24 cellular contexts compared by ENCODE assay signal in genomic region chr11:39664023-39664422, GRCh38.
A peak's percentile ranks its signal among the peaks of the same experiment; 100 is the strongest.
DNase-seq lines count a peak whose midpoint lies in the region; ATAC-seq and TF ChIP-seq lines count a peak whose summit lies in the region.
"Had no signal": no experiment of that assay in that cellular context is flagged by ENCODE, and none has a peak within 500 bp of the region (broad histone marks: within the 10 kb centered on the region; RNA-seq: fewer than 3 reads in every experiment).

No MANE protein-coding gene starts in this region.

- H3K23ac ChIP-seq in neuronal stem cell (ENCODE audit: low read depth, low read length, poor library complexity), result no peak overlapping the region

- H4K91ac ChIP-seq in neuronal stem cell (ENCODE audit: low read depth, low read length, poor library complexity), result no peak overlapping the region

- H3K4me1 Mint-ChIP-seq in endodermal cell (peaks cover 3% of the 10 kb centered on the region), T-cell (no peaks in the 10 kb centered on the region)
- H3K4me1 Mint-ChIP-seq: CD14-positive monocyte; CD4-positive, alpha-beta memory T cell; CD4-positive, CD25-positive, alpha-beta regulatory T cell; CD8-positive, alpha-beta memory T cell had no signal

- H3K14ac ChIP-seq in neuronal stem cell (ENCODE audit: low read length), result no peak overlapping the region

- no peaks in the 10 kb centered on the region for H3K27me3 ChIP-seq in endodermal cell (ENCODE audit: control insufficient read depth, insufficient read depth, low read length, poor library complexity, severe bottlenecking)
- no peaks in the 10 kb centered on the region for H3K27me3 ChIP-seq in neuronal stem cell (ENCODE audit: control insufficient read depth in 3 of 3, insufficient read depth in 3 of 3, low read depth in 1 of 3, low read length in 3 of 3)
- H3K27me3 ChIP-seq in upper lobe of right lung, result no peaks in the 10 kb centered on the region
- no peaks in the 10 kb centered on the region for H3K27me3 ChIP-seq in mammary epithelial cell (ENCODE audit: insufficient read depth, low read length)
- H3K27me3 ChIP-seq: BE2C, BLaER1 had no signal

- DNase-seq in endodermal cell, result peak; percentile 53
- DNase-seq in neuronal stem cell (ENCODE audit: low spot score), result no peak
- no peak for DNase-seq in upper lobe of right lung
- no peak for DNase-seq in T-cell
- DNase-seq in NCI-H510A (lab: John Stamatoyannopoulos, UW), result no peak
- DNase-seq in mammary epithelial cell, result no peak
- DNase-seq: 8988T; ACHN; BE2C; C1 segment of cervical spinal cord; CD4-positive, alpha-beta memory T cell; CD4-positive, CD25-positive, alpha-beta regulatory T cell; CD8-positive, alpha-beta memory T cell; COR-L47; DMS 273 treated with DMSO at 0.1 percent for 48 hours; DMS153; DMS53; DMS79; DND-41; EL; GDM1 had no signal

- peak overlapping the region; percentile 35 for H3K18ac ChIP-seq in neuronal stem cell (ENCODE audit: low read length)

- H3K4ac ChIP-seq in neuronal stem cell (ENCODE audit: low read length), result peak overlapping the region; percentile 76

- peak overlapping the region; percentile 70 for H4K8ac ChIP-seq in neuronal stem cell (ENCODE audit: low read depth, low read length)

- H3K27ac ChIP-seq in endodermal cell (ENCODE audit: low read depth, low read length) (no peak overlapping the region), neuronal stem cell (replicated peaks; ENCODE audit: low read length) (no peak overlapping the region), upper lobe of right lung (no peak overlapping the region), mammary epithelial cell (ENCODE audit: insufficient read depth, low read depth, low read length) (no peak overlapping the region)
- H3K27ac ChIP-seq: BLaER1 had no signal

- H3K27ac Mint-ChIP-seq in endodermal cell, result no peak overlapping the region
- no peak overlapping the region for H3K27ac Mint-ChIP-seq in T-cell
- H3K27ac Mint-ChIP-seq: CD14-positive monocyte; CD4-positive, alpha-beta memory T cell; CD4-positive, CD25-positive, alpha-beta regulatory T cell; CD8-positive, alpha-beta memory T cell had no signal

- intact Hi-C loops in upper lobe of right lung (cut with DNase I), result no loop called here
- intact Hi-C loops in mammary epithelial cell (cut with micrococcal nuclease), result no loop called here

- H2BK5ac ChIP-seq in neuronal stem cell (ENCODE audit: low read length), result no peak overlapping the region

- H3K36me3 ChIP-seq in endodermal cell (ENCODE audit: control insufficient read depth, insufficient read depth, low read length) (no peaks in the 10 kb centered on the region), neuronal stem cell (replicated peaks in 1 of 2; ENCODE audit: control insufficient read depth in 2 of 2, insufficient read depth in 2 of 2, low read length in 2 of 2) (no peaks in the 10 kb centered on the region), upper lobe of right lung (no peaks in the 10 kb centered on the region), mammary epithelial cell (ENCODE audit: insufficient read depth, low read length) (no peaks in the 10 kb centered on the region)
- H3K36me3 ChIP-seq: BE2C, BLaER1 had no signal

- H3K9me3 ChIP-seq in endodermal cell (ENCODE audit: control insufficient read depth, low read length) (peaks cover 15% of the 10 kb centered on the region), neuronal stem cell (replicated peaks in 1 of 2; ENCODE audit: control insufficient read depth in 2 of 2, insufficient read depth in 1 of 2, low read depth in 1 of 2, low read length in 2 of 2) (peaks cover 0 to 8% of the 10 kb centered on the region in 2 donors), upper lobe of right lung (no peaks in the 10 kb centered on the region), mammary epithelial cell (replicated peaks; ENCODE audit: insufficient read depth, low read length) (peaks cover 21% of the 10 kb centered on the region)
- H3K9me3 ChIP-seq: BE2C had no signal

- no peaks in the 10 kb centered on the region for H4K20me1 ChIP-seq in mammary epithelial cell (ENCODE audit: insufficient read depth, low read length)
- H4K20me1 ChIP-seq: BLaER1 had no signal

- peak overlapping the region; percentile 86 for H2AK5ac ChIP-seq in neuronal stem cell (ENCODE audit: low read depth, low read length)

- no peaks in the 10 kb centered on the region for H3K27me3 Mint-ChIP-seq in endodermal cell (ENCODE audit: insufficient read depth)
- H3K27me3 Mint-ChIP-seq in T-cell, result no peaks in the 10 kb centered on the region
- H3K27me3 Mint-ChIP-seq: CD4-positive, alpha-beta memory T cell; CD4-positive, CD25-positive, alpha-beta regulatory T cell; CD8-positive, alpha-beta memory T cell had no signal

- 87 to 91% methylated on average over 4 to 6 of the region's 6 CpGs for WGBS in endodermal cell (ENCODE audit: insufficient coverage in 1 of 2, insufficient read length in 1 of 2), 2 experiments
- no CpG with 5 or more reads among the region's 6 CpGs for WGBS in neuronal stem cell (ENCODE audit: extremely low coverage in 2 of 2, insufficient read length in 2 of 2, insufficient replicate concordance in 1 of 2), 2 donors
- WGBS in mammary epithelial cell (ENCODE audit: low coverage, missing lambda C conversion rate), result 73% methylated on average over 6 of the region's 6 CpGs

- no peaks in the 10 kb centered on the region for H3K4me1 ChIP-seq in endodermal cell (ENCODE audit: control insufficient read depth, insufficient read depth, low read length)
- no peaks in the 10 kb centered on the region for H3K4me1 ChIP-seq in neuronal stem cell (ENCODE audit: control insufficient read depth in 2 of 2, insufficient read depth in 1 of 2, low read depth in 1 of 2, low read length in 2 of 2)
- H3K4me1 ChIP-seq in upper lobe of right lung, result no peaks in the 10 kb centered on the region
- H3K4me1 ChIP-seq in mammary epithelial cell (ENCODE audit: insufficient read depth, low read length), result no peaks in the 10 kb centered on the region
- H3K4me1 ChIP-seq: BE2C, BLaER1 had no signal

- H3K9ac ChIP-seq in endodermal cell (ENCODE audit: extremely low read depth, low read length, poor library complexity, severe bottlenecking) (no peak overlapping the region), neuronal stem cell (ENCODE audit: low read depth, low read length, poor library complexity) (peak overlapping the region; percentile 32), mammary epithelial cell (ENCODE audit: insufficient read depth, low read length) (no peak overlapping the region)
- H3K9ac ChIP-seq: BLaER1 had no signal

- POLR2A ChIA-PET in T-cell (lab: Charles Lee), result no interaction called here

- no peak overlapping the region for H3K4me2 ChIP-seq in neuronal stem cell (ENCODE audit: insufficient read depth, low read length, poor library complexity, severe bottlenecking)
- H3K4me2 ChIP-seq in mammary epithelial cell (ENCODE audit: insufficient read depth, low read depth, low read length), result no peak overlapping the region
- H3K4me2 ChIP-seq: BLaER1 had no signal

- dilution Hi-C loops in mammary epithelial cell (cut with HindIII; ENCODE audit: low sequenced_read_pairs), result no loop called here

- H3K36me3 Mint-ChIP-seq in endodermal cell (ENCODE audit: low read depth), result no peaks in the 10 kb centered on the region
- H3K36me3 Mint-ChIP-seq in T-cell, result no peaks in the 10 kb centered on the region
- H3K36me3 Mint-ChIP-seq: CD14-positive monocyte; CD4-positive, alpha-beta memory T cell; CD4-positive, CD25-positive, alpha-beta regulatory T cell; CD8-positive, alpha-beta memory T cell had no signal

- H3K4me3 ChIP-seq in endodermal cell (ENCODE audit: low read length) (no peak overlapping the region), neuronal stem cell (ENCODE audit: low read length in 2 of 2) (peak overlapping the region in 1 of 2 donors; percentile 54), upper lobe of right lung (no peak overlapping the region), mammary epithelial cell (replicated peaks in 1 of 3; ENCODE audit: insufficient read depth in 1 of 3, low read depth in 2 of 3, low read length in 3 of 3) (no peak overlapping the region)
- H3K4me3 ChIP-seq: BLaER1 had no signal

- in situ Hi-C loops in mammary epithelial cell (cut with MboI; ENCODE audit: low sequenced_read_pairs in 2 of 2), result no loop called here

- H3K79me2 ChIP-seq in mammary epithelial cell (ENCODE audit: insufficient read depth, low read length), result no peaks in the 10 kb centered on the region

- TF ChIP-seq CTCF in endodermal cell (conservative IDR thresholded peaks at IDR 0.05), result no peak
- TF ChIP-seq CTCF in upper lobe of right lung (IDR thresholded peaks at IDR 0.05), result no peak
- TF ChIP-seq CTCF in mammary epithelial cell (conservative IDR thresholded peaks at IDR 0.05 in 1 of 2, IDR thresholded peaks at IDR 0.05 in 1 of 2; ENCODE audit: extremely low read depth in 1 of 2, insufficient read depth in 1 of 2, low read depth in 1 of 2, low read length in 2 of 2), result no peak

- H3K4me3 Mint-ChIP-seq in endodermal cell (no peak overlapping the region), T-cell (no peak overlapping the region)
- H3K4me3 Mint-ChIP-seq: CD14-positive monocyte; CD4-positive, alpha-beta memory T cell; CD4-positive, CD25-positive, alpha-beta regulatory T cell; CD8-positive, alpha-beta memory T cell had no signal

- no TSS peak for BruUV-seq in mammary epithelial cell (replicated peaks; lab: Mats Ljungman, UMichigan)

- peaks cover 4% of the 10 kb centered on the region for H3K79me1 ChIP-seq in neuronal stem cell (ENCODE audit: low read depth, low read length)

- no peak overlapping the region for H2BK120ac ChIP-seq in neuronal stem cell (ENCODE audit: low read depth, low read length)

- H2BK12ac ChIP-seq in neuronal stem cell (ENCODE audit: low read length), result no peak overlapping the region

- H3K9me3 Mint-ChIP-seq in endodermal cell (peaks cover 16% of the 10 kb centered on the region), T-cell (peaks cover 24 to 27% (median 26%) of the 10 kb centered on the region in 3 donors)

- H2AFZ ChIP-seq in neuronal stem cell (ENCODE audit: low read length) (no peak overlapping the region), mammary epithelial cell (ENCODE audit: low read depth, low read length) (no peak overlapping the region)

- peak overlapping the region; percentile 77 for H2BK15ac ChIP-seq in neuronal stem cell (ENCODE audit: low read length)

- ATAC-seq in upper lobe of right lung, result peak; percentile 39
- no peak for ATAC-seq in T-cell (replicated peaks in 1 of 4)
- no peak for ATAC-seq in GM18861 (IDR thresholded peaks at IDR 0.05; ENCODE audit: unreplicated experiment)

- CTCF ChIA-PET in T-cell (lab: Charles Lee) (no interaction called here), mammary epithelial cell (lab: Charles Lee; ENCODE audit: low non-redundant PET) (no interaction called here)
